ENCODE assay signal across 11 cellular contexts in the genomic region with DNA sequence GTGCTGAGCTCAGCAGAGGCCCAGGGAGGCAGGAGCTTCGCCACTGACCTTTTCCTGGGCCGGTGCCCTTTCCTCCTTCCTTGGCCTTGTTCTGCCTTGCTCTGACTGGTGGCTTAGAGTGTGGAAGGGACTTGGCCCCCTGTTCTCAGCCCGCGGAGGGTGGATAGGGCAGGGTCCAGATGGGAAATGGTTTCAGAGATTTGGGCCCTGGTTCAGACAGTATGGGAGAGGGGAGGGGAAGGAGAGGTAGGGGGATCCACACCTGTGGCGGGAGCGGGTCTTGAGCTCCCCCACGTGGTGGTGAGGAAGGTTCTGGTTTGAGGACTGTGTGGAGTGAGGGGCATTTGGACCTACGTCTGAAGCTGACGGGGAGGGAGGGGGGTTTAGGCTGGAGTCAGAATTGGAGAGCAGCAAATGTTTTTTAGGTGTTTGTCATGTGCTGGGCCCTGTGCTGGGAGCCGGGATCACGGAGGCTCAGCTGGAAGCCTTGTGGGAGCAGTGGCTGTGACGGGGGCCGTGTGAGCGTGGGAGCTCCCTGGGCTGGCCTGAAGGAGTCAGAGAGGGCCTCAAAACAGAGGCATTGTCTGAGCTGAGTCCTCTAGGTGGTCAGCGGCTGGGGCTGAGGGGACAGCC. TPM values are rescaled to one million over a fixed set of nuclear protein-coding genes. Genes with fewer than 3 reads are reported as not detected.
DNase-seq lines count a peak whose midpoint lies in the region; ATAC-seq and TF ChIP-seq lines count a peak whose summit lies in the region.
"Had no signal": no experiment of that assay in that cellular context is flagged by ENCODE, and none has a peak within 500 bp of the region (broad histone marks: within the 10 kb centered on the region; RNA-seq: fewer than 3 reads in every experiment).

No MANE protein-coding gene starts in this region.

- H4K8ac ChIP-seq in mesendoderm (ENCODE audit: low read depth, low read length) (no peak overlapping the region), mesenchymal stem cell (ENCODE audit: low read length) (no peak overlapping the region)

- no peak overlapping the region for H4K5ac ChIP-seq in mesendoderm (ENCODE audit: low read length)

- no peak overlapping the region for H3K27ac Mint-ChIP-seq in activated CD4-positive, alpha-beta T cell treated with anti-CD3 and anti-CD28 coated beads, Interleukin-2, amount 10 ng/mL, durations not matched to agents 24 days and 14 days

- in situ Hi-C loops in GM13976 (cut with MboI; ENCODE audit: low sequenced_read_pairs, unreplicated experiment) = no loop called here

- no peaks in the 10 kb centered on the region for H3K27me3 Mint-ChIP-seq in activated CD4-positive, alpha-beta T cell treated with anti-CD3 and anti-CD28 coated beads, Interleukin-2, amount 10 ng/mL, durations not matched to agents 24 days and 14 days

- no peak overlapping the region for H2AFZ ChIP-seq in mesenchymal stem cell (ENCODE audit: low read depth, low read length)
- H2AFZ ChIP-seq: GM23248 had no signal

- H3K4me1 ChIP-seq in mesendoderm (ENCODE audit: control insufficient read depth, low read depth, low read length) (no peaks in the 10 kb centered on the region), mesenchymal stem cell (ENCODE audit: control insufficient read depth, insufficient read depth, low read depth, low read length) (peaks cover 20% of the 10 kb centered on the region)

- H3K56ac ChIP-seq in mesendoderm (ENCODE audit: low read length) = no peak overlapping the region

- H3K36me3 Mint-ChIP-seq in activated CD4-positive, alpha-beta T cell treated with anti-CD3 and anti-CD28 coated beads, Interleukin-2, amount 10 ng/mL, durations not matched to agents 24 days and 14 days (ENCODE audit: low read depth) = no peaks in the 10 kb centered on the region

- H3K14ac ChIP-seq in mesenchymal stem cell (ENCODE audit: low read length in 2 of 2) = no peak overlapping the region

- no peaks in the 10 kb centered on the region for H3K9me3 Mint-ChIP-seq in activated CD4-positive, alpha-beta T cell treated with anti-CD3 and anti-CD28 coated beads, Interleukin-2, amount 10 ng/mL, durations not matched to agents 24 days and 14 days

- H3K79me1 ChIP-seq in mesendoderm (ENCODE audit: low read length) (no peaks in the 10 kb centered on the region), mesenchymal stem cell (replicated peaks; ENCODE audit: low read length, poor library complexity, severe bottlenecking) (peaks cover 2% of the 10 kb centered on the region)

- no peak overlapping the region for H3K9ac ChIP-seq in mesendoderm (ENCODE audit: low read length)
- H3K9ac ChIP-seq in mesenchymal stem cell (ENCODE audit: low read length) = no peak overlapping the region
- H3K9ac ChIP-seq: GM23248 had no signal

- no peaks in the 10 kb centered on the region for H3K79me2 ChIP-seq in mesendoderm (ENCODE audit: control insufficient read depth, insufficient read depth, low read length)

- H3K9me3 ChIP-seq in mesenchymal stem cell (ENCODE audit: control insufficient read depth, low read length) = no peaks in the 10 kb centered on the region

- WGBS in mesendoderm (ENCODE audit: extremely low coverage, insufficient coverage, low lambda C conversion rate) = no CpG with 5 or more reads among the region's 15 CpGs
- 75% methylated on average over 14 of the region's 15 CpGs for WGBS in mesenchymal stem cell

- peak overlapping the region in 56 of 59 donors; percentile 23 to 92 (median 73) for H3K27ac ChIP-seq in dorsolateral prefrontal cortex
- no peak overlapping the region for H3K27ac ChIP-seq in mesendoderm (ENCODE audit: low read depth, low read length)
- H3K27ac ChIP-seq in mesenchymal stem cell (ENCODE audit: low read length, poor library complexity, severe bottlenecking) = no peak overlapping the region
- H3K27ac ChIP-seq: GM23248 had no signal

- no peak for TF ChIP-seq EP300 in Ishikawa (IDR thresholded peaks at IDR 0.05; ENCODE audit: borderline replicate concordance)

- peak in 28 of 56 donors; percentile 11 to 41 (median 26) for TF ChIP-seq CTCF in dorsolateral prefrontal cortex (IDR thresholded peaks at IDR 0.05 in 54 of 56, conservative IDR thresholded peaks at IDR 0.05 in 2 of 56; ENCODE audit: low read depth in 1 of 56, partially characterized antibody in 56 of 56)
- no peak for TF ChIP-seq CTCF in GM13976 (IDR thresholded peaks at IDR 0.05; ENCODE audit: borderline replicate concordance, control extremely low read depth, extremely low read depth, insufficient read depth, missing control alignments)

- intact Hi-C loops in dorsolateral prefrontal cortex (cut with DNase I) = loop anchor here (5.0 kb wide), 2 partner anchors 73 to 78 kb away; partner anchors contain the start of gene ARSA (in 1 of the 2)
- intact Hi-C loops in activated CD4-positive, alpha-beta T cell treated with anti-CD3 and anti-CD28 coated beads, Interleukin-2, amount 10 ng/mL, durations not matched to agents 24 days and 14 days (cut with micrococcal nuclease) = no loop called here

- H3K4me1 Mint-ChIP-seq in activated CD4-positive, alpha-beta T cell treated with anti-CD3 and anti-CD28 coated beads, Interleukin-2, amount 10 ng/mL, durations not matched to agents 24 days and 14 days = peaks cover 11% of the 10 kb centered on the region

- H3K4ac ChIP-seq in mesendoderm (ENCODE audit: low read depth, low read length) (no peak overlapping the region), mesenchymal stem cell (ENCODE audit: low read depth in 1 of 2, low read length in 2 of 2) (no peak overlapping the region)

- no peak overlapping the region for H4K91ac ChIP-seq in mesenchymal stem cell (ENCODE audit: low read length)

- no peak for ATAC-seq in HG02678 (IDR thresholded peaks at IDR 0.05; ENCODE audit: unreplicated experiment)

- DNase-seq in DMS114 treated with DMSO at 0.1 percent for 48 hours (lab: John Stamatoyannopoulos, UW; ENCODE audit: unreplicated experiment) (peak; percentile 15), dorsolateral prefrontal cortex (peak in 7 of 10 donors; percentile 26 to 64 (median 47)), mesendoderm (peak; percentile 69), mesenchymal stem cell (no peak), GM13976 (ENCODE audit: low spot score) (no peak)
- no peak for DNase-seq in activated CD4-positive, alpha-beta T cell treated with anti-CD3 and anti-CD28 coated beads, Interleukin-2, amount 10 ng/mL, durations not matched to agents 24 days and 14 days
- DNase-seq: GM23248; NCI-H2029 treated with DMSO at 0.1 percent for 48 hours; stimulated activated CD8-positive, alpha-beta memory T cell treated with anti-CD3 and anti-CD28 coated beads, Interleukin-4, amount 100 ng/mL, for 48 hours had no signal

- peak; percentile 28 for TF ChIP-seq RAD21 in Ishikawa (IDR thresholded peaks at IDR 0.05; ENCODE audit: low read depth)

- H2BK12ac ChIP-seq in mesenchymal stem cell (ENCODE audit: low read length in 2 of 2) = no peak overlapping the region

- H2AK5ac ChIP-seq in mesendoderm (ENCODE audit: low read length) (no peak overlapping the region), mesenchymal stem cell (ENCODE audit: low read length, severe bottlenecking) (no peak overlapping the region)

- H3K18ac ChIP-seq in mesendoderm (ENCODE audit: low read length) (no peak overlapping the region), mesenchymal stem cell (ENCODE audit: low read depth in 1 of 2, low read length in 2 of 2) (no peak overlapping the region)

- H3K27me3 ChIP-seq in dorsolateral prefrontal cortex (no peaks in the 10 kb centered on the region), mesendoderm (ENCODE audit: insufficient read depth, low read length, poor library complexity) (peaks cover 4% of the 10 kb centered on the region), mesenchymal stem cell (ENCODE audit: control insufficient read depth in 1 of 2, insufficient read depth in 1 of 2, low read length in 2 of 2) (peaks cover 17 to 27% of the 10 kb centered on the region in 2 experiments)

- H2BK5ac ChIP-seq in mesendoderm (ENCODE audit: low read length) (no peak overlapping the region), mesenchymal stem cell (ENCODE audit: low read depth, low read length, poor library complexity, severe bottlenecking) (no peak overlapping the region)

- H3K23ac ChIP-seq in mesendoderm (ENCODE audit: low read length) (no peak overlapping the region), mesenchymal stem cell (ENCODE audit: low read length in 2 of 2) (no peak overlapping the region)

- H2BK15ac ChIP-seq in mesendoderm (replicated peaks; ENCODE audit: low read depth) (no peak overlapping the region), mesenchymal stem cell (ENCODE audit: low read depth, poor library complexity, severe bottlenecking) (no peak overlapping the region)

- H2BK120ac ChIP-seq in mesendoderm (ENCODE audit: low read depth, low read length) (no peak overlapping the region), mesenchymal stem cell (ENCODE audit: low read depth, low read length) (no peak overlapping the region)

- H3K4me3 ChIP-seq in dorsolateral prefrontal cortex = peak overlapping the region in 32 of 59 donors; percentile 1 to 78 (median 64)
- no peak overlapping the region for H3K4me3 ChIP-seq in mesendoderm (ENCODE audit: low read length)
- H3K4me3 ChIP-seq in mesenchymal stem cell (ENCODE audit: insufficient read depth in 1 of 2, low read depth in 1 of 2, low read length in 2 of 2) = no peak overlapping the region
- H3K4me3 ChIP-seq: GM23248 had no signal

- no peak overlapping the region for H3K4me2 ChIP-seq in mesendoderm (ENCODE audit: low read length)
- H3K4me2 ChIP-seq in mesenchymal stem cell (ENCODE audit: low read length, poor library complexity, severe bottlenecking) = no peak overlapping the region

- no peak overlapping the region for H3K4me3 Mint-ChIP-seq in activated CD4-positive, alpha-beta T cell treated with anti-CD3 and anti-CD28 coated beads, Interleukin-2, amount 10 ng/mL, durations not matched to agents 24 days and 14 days

- H3K36me3 ChIP-seq in mesendoderm (ENCODE audit: control insufficient read depth, insufficient read depth, low read length) (no peaks in the 10 kb centered on the region), mesenchymal stem cell (ENCODE audit: control insufficient read depth in 1 of 2, insufficient read depth in 2 of 2, low read depth in 1 of 2, low read length in 2 of 2) (peaks cover 0 to 18% of the 10 kb centered on the region in 2 experiments)

RNA-seq across cellular contexts. Expression of gene SHANK3, which starts 27.2 kb away (rescaled TPM):
- 100 to 1,000 TPM in 90 of 120 experiments, 10 to 100 TPM in 30; 42.8 to 197 (median 115) TPM for total RNA-seq in dorsolateral prefrontal cortex
- 1.2 TPM for polyA plus RNA-seq in mesendoderm (2013, experiment 1 of 2)
- polyA plus RNA-seq in mesendoderm (2013, experiment 2 of 2) = 1.1 TPM
- total RNA-seq in activated CD4-positive, alpha-beta T cell treated with anti-CD3 and anti-CD28 coated beads, Interleukin-2, amount 10 ng/mL, durations not matched to agents 24 days and 14 days = 0.17 and 0.21 TPM in 2 replicates
- 2.1 TPM for polyA plus RNA-seq in mesenchymal stem cell (2013, experiment 1 of 2)
- 2.1 TPM for polyA plus RNA-seq in mesenchymal stem cell (2013, experiment 2 of 2)

RNA-seq across cellular contexts. Expression of gene ACR, which starts 38.1 kb away (rescaled TPM):
- total RNA-seq in dorsolateral prefrontal cortex = 1 to 10 TPM in 55 of 120 experiments, under 1 TPM in 41, not detected in 24; 0.33 to 2.9 (median 1.1) TPM
- polyA plus RNA-seq in mesendoderm (2013, experiment 1 of 2) = not detected
- polyA plus RNA-seq in mesendoderm (2013, experiment 2 of 2) = not detected
- total RNA-seq in activated CD4-positive, alpha-beta T cell treated with anti-CD3 and anti-CD28 coated beads, Interleukin-2, amount 10 ng/mL, durations not matched to agents 24 days and 14 days = not detected in 2 replicates
- 0.03 TPM for polyA plus RNA-seq in mesenchymal stem cell (2013, experiment 1 of 2)
- polyA plus RNA-seq in mesenchymal stem cell (2013, experiment 2 of 2) = not detected
- total RNA-seq: GM23248 had no signal
- polyA plus RNA-seq: GM23248 had no signal

Comparison
In these comparisons a context has a peak if more than half of its experiments do, and no peak if none do; other contexts are left out.
1. DNase-seq: peak in DMS114 treated with DMSO at 0.1 percent for 48 hours (single experiment), dorsolateral prefrontal cortex (7 of 10) and mesendoderm (single experiment); none in activated CD4-positive, alpha-beta T cell treated with anti-CD3 and anti-CD28 coated beads, Interleukin-2, amount 10 ng/mL, durations not matched to agents 24 days and 14 days (single experiment), mesenchymal stem cell (single experiment) and GM13976 (single experiment).
2. H3K27ac ChIP-seq: peak in dorsolateral prefrontal cortex (56 of 59); none in mesendoderm (single experiment) and mesenchymal stem cell (single experiment).
3. H3K4me3 ChIP-seq: peak in dorsolateral prefrontal cortex (32 of 59); none in mesendoderm (single experiment) and mesenchymal stem cell (0 of 2).
4. RNA of gene SHANK3, which starts 27.2 kb away (total RNA-seq): 42.8 to 197 TPM in dorsolateral prefrontal cortex; 0.17 to 0.21 TPM in activated CD4-positive, alpha-beta T cell treated with anti-CD3 and anti-CD28 coated beads, Interleukin-2, amount 10 ng/mL, durations not matched to agents 24 days and 14 days; every median in the first group is over 10 times any median in the second.